Comparison of ENCODE assay signal across 3 cellular contexts in genomic region chr4:99705891-99706290, GRCh38.
TF ChIP-seq lines count a peak whose summit lies in the region.

No MANE protein-coding gene starts in this region.

TF ChIP-seq in HepG2, 621 proteins besides CTCF, POLR2A, EP300 and RAD21:
- peak; percentile 29; the same call in 1 of the 2 replicates for TF ChIP-seq CEBPB (IDR thresholded peaks at IDR 0.05; ENCODE audit: borderline replicate concordance, low read depth, low read length)
- TF ChIP-seq ZFP41 (CRISPR knock-in tag; IDR thresholded peaks at IDR 0.05; ENCODE audit: borderline replicate concordance), result no peak
- TF ChIP-seq FOSL2 (CRISPR knock-in tag; IDR thresholded peaks at IDR 0.05), result no peak
- no peak for TF ChIP-seq ZNF232 (CRISPR knock-in tag; IDR thresholded peaks at IDR 0.05; ENCODE audit: borderline replicate concordance)

TF ChIP-seq in IMR-90, 13 proteins besides CTCF, POLR2A, EP300 and RAD21:
- TF ChIP-seq NFE2L2 (IDR thresholded peaks at IDR 0.05; ENCODE audit: low read depth, low read length) (no peak), RFX5 (IDR thresholded peaks at IDR 0.05; ENCODE audit: low read depth, low read length) (no peak), BHLHE40 (IDR thresholded peaks at IDR 0.05; ENCODE audit: low read depth, low read length) (no peak), ELK1 (IDR thresholded peaks at IDR 0.05; ENCODE audit: borderline replicate concordance, low read depth, low read length) (no peak), MAFK (IDR thresholded peaks at IDR 0.05; ENCODE audit: low read depth, low read length) (no peak), CEBPB (IDR thresholded peaks at IDR 0.05; ENCODE audit: low read depth, low read length) (peak; percentile 52), RCOR1 (IDR thresholded peaks at IDR 0.05; ENCODE audit: insufficient replicate concordance, low read length) (no peak)

TF ChIP-seq in K562, 482 proteins besides CTCF, POLR2A, EP300 and RAD21:
- TF ChIP-seq RCOR1 (IDR thresholded peaks at IDR 0.05; ENCODE audit: borderline replicate concordance in 1 of 2, low read depth in 2 of 2, low read length in 2 of 2), result no peak
- no peak for TF ChIP-seq CEBPG (CRISPR knock-in tag; IDR thresholded peaks at IDR 0.05)
- peak in 1 of 2 experiments; percentile 48; a peak in 1 of 4 replicates for TF ChIP-seq CEBPG (tag; conservative IDR thresholded peaks at IDR 0.05 in 1 of 2, IDR thresholded peaks at IDR 0.05 in 1 of 2)
- peak; percentile 55; the same call in 1 of the 2 replicates for TF ChIP-seq CEBPB (tag; IDR thresholded peaks at IDR 0.05)
